ENCODE assay signal across 8 cellular contexts in genomic region chr2:154697422-154698237, GRCh38. TPM values are rescaled to one million over a fixed set of nuclear protein-coding genes. Genes with fewer than 3 reads are reported as not detected.
DNase-seq lines count a peak whose midpoint lies in the region; ATAC-seq and TF ChIP-seq lines count a peak whose summit lies in the region.

No MANE protein-coding gene starts in this region.

- peaks cover 11 to 15% of the 10 kb centered on the region in 2 donors for H3K27me3 ChIP-seq in mucosa of rectum (ENCODE audit: control insufficient read depth in 2 of 2, insufficient read depth in 2 of 2, low read length in 2 of 2)

- no peak for TF ChIP-seq CTCF in MCF 10A (IDR thresholded peaks at IDR 0.05; ENCODE audit: unreplicated experiment)

- ATAC-seq in HG03095 (IDR thresholded peaks at IDR 0.05; ENCODE audit: unreplicated experiment): no peak

- H3K36me3 Mint-ChIP-seq in MCF 10A (ENCODE audit: insufficient read depth, unreplicated experiment): no peaks in the 10 kb centered on the region

- H3K4me3 ChIP-seq in mucosa of rectum (ENCODE audit: low read length in 2 of 2): peak overlapping the region; percentile 63 to 70

- no peak overlapping the region for H3K27ac Mint-ChIP-seq in MCF 10A (ENCODE audit: low read depth, unreplicated experiment)

- in situ Hi-C loops in T47D (cut with HindIII; ENCODE audit: low pct_unique_long_range_greater_than_20kb, low sequenced_read_pairs): no loop called here

- H3K4me3 Mint-ChIP-seq in MCF 10A (ENCODE audit: unreplicated experiment): no peak overlapping the region

- H3K9ac ChIP-seq in mucosa of rectum (ENCODE audit: low read depth in 1 of 2, low read length in 2 of 2): peak overlapping the region in 1 of 2 donors; percentile 14

- H3K27ac ChIP-seq in mucosa of rectum (ENCODE audit: low read depth in 2 of 2, low read length in 2 of 2): peak overlapping the region in 1 of 2 donors; percentile 17

- no peaks in the 10 kb centered on the region for H3K36me3 ChIP-seq in mucosa of rectum (ENCODE audit: control insufficient read depth in 2 of 2, insufficient read depth in 2 of 2, low read length in 2 of 2)

- no peaks in the 10 kb centered on the region for H3K4me1 Mint-ChIP-seq in MCF 10A (ENCODE audit: insufficient read depth, unreplicated experiment)

- no TSS peak for BruUV-seq in MCF 10A (replicated peaks; lab: Mats Ljungman, UMichigan)

- intact Hi-C loops in MCF 10A (cut with micrococcal nuclease): no loop called here

- CTCF ChIA-PET in MCF 10A (lab: Yijun Ruan, JAX): no interaction called here

- peaks cover 8% of the 10 kb centered on the region for H3K9me3 Mint-ChIP-seq in MCF 10A (ENCODE audit: unreplicated experiment)

- H3K9me3 ChIP-seq in mucosa of rectum (ENCODE audit: control insufficient read depth in 2 of 2, low read length in 2 of 2): no peaks in the 10 kb centered on the region

- POLR2A ChIA-PET in MCF 10A (lab: Yijun Ruan, JAX): no interaction called here

- H3K27me3 Mint-ChIP-seq in MCF 10A (ENCODE audit: insufficient read depth, unreplicated experiment): peaks cover 63% of the 10 kb centered on the region

- peaks cover 8 to 17% of the 10 kb centered on the region in 2 donors for H3K4me1 ChIP-seq in mucosa of rectum (ENCODE audit: control insufficient read depth in 2 of 2, insufficient read depth in 2 of 2, low read length in 2 of 2)

- DNase-seq in T47D (ENCODE audit: low read depth in 1 of 2, low spot score in 1 of 2) (peak; percentile 15 to 25), MCF 10A (ENCODE audit: unreplicated experiment) (no peak), ecto neural progenitor cell (ENCODE audit: low spot score) (peak; percentile 80), NCI-H526 treated with DMSO at 0.1 percent for 48 hours (lab: John Stamatoyannopoulos, UW) (no peak), dedifferentiated amniotic fluid mesenchymal stem cell (ENCODE audit: extremely low spot score) (no peak)
- no peak for DNase-seq in stimulated activated CD8-positive, alpha-beta memory T cell treated with anti-CD3 and anti-CD28 coated beads, Interleukin-4, amount 100 ng/mL, for 48 hours

RNA-seq across cellular contexts. Expression of gene KCNJ3, which starts 0.9 kb away (rescaled TPM):
- total RNA-seq in MCF 10A (2022): not detected in 2 replicates

Comparison
In these comparisons a context has a peak if more than half of its experiments do, and no peak if none do; other contexts are left out.
1. DNase-seq: peak in T47D (2 of 2) and ecto neural progenitor cell (single experiment); none in MCF 10A (single experiment), NCI-H526 treated with DMSO at 0.1 percent for 48 hours (single experiment), dedifferentiated amniotic fluid mesenchymal stem cell (single experiment) and stimulated activated CD8-positive, alpha-beta memory T cell treated with anti-CD3 and anti-CD28 coated beads, Interleukin-4, amount 100 ng/mL, for 48 hours (single experiment).